ENCODE assay signal across 9 cellular contexts in the genomic region with DNA sequence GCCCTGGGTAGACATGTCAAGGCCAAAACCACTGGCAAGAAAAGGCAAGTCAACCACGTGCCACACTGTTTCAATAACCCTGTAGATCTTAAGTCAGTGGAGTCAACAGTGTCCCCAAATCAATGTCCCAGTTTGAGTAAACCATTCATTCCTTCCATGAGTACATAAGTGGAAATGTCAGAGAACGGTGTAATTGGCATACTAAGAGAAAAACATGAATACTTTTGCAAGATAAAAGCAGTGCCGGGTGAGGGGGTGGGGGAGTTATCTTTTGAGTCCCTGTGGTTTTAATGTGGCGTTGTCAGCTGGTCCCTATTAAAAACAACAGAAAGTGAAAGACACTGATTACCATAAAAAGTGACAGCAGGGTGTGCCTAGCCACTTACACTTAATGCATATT. TPM values are rescaled to one million over a fixed set of nuclear protein-coding genes. Genes with fewer than 3 reads are reported as not detected.
DNase-seq lines count a peak whose midpoint lies in the region; ATAC-seq, FAIRE-seq and TF ChIP-seq lines count a peak whose summit lies in the region.
"Had no signal": no experiment of that assay in that cellular context is flagged by ENCODE, and none has a peak within 500 bp of the region (broad histone marks: within the 10 kb centered on the region; RNA-seq: fewer than 3 reads in every experiment).

No MANE protein-coding gene starts in this region.

- POLR2A ChIA-PET in GM12878 (lab: Charles Lee) = no interaction called here

- H3K9me3 ChIP-seq in GM12878 (replicated peaks; ENCODE audit: control insufficient read depth, insufficient read depth, low read length) = no peaks in the 10 kb centered on the region; the same call in 2 of the 3 replicates
- no peaks in the 10 kb centered on the region for H3K9me3 ChIP-seq in endodermal cell (ENCODE audit: control insufficient read depth, low read length)
- H3K9me3 ChIP-seq: right atrium auricular region had no signal

- no peaks in the 10 kb centered on the region for H4K20me1 ChIP-seq in GM12878 (ENCODE audit: control insufficient read depth, insufficient read depth)

- TF ChIP-seq CTCF in GM12878 (IDR thresholded peaks at IDR 0.05 in 2 of 3, conservative IDR thresholded peaks at IDR 0.05 in 1 of 3; ENCODE audit: control insufficient read depth in 2 of 3, extremely low read depth in 1 of 3, insufficient read depth in 1 of 3, low read depth in 3 of 3, low read length in 3 of 3) (no peak), endodermal cell (conservative IDR thresholded peaks at IDR 0.05) (no peak)

- H3K4me1 Mint-ChIP-seq in stimulated activated naive CD8-positive, alpha-beta T cell treated with anti-CD3 and anti-CD28 coated beads, Interleukin-15, amount 100 ng/mL, for 72 hours = peaks cover 43% of the 10 kb centered on the region
- peaks cover 16% of the 10 kb centered on the region for H3K4me1 Mint-ChIP-seq in endodermal cell

- no peak for TF ChIP-seq EP300 in GM12878 (IDR thresholded peaks at IDR 0.05; ENCODE audit: borderline replicate concordance in 1 of 2, control insufficient read depth in 1 of 2, low read depth in 2 of 2, low read length in 2 of 2)

- H3K27ac Mint-ChIP-seq in stimulated activated naive CD8-positive, alpha-beta T cell treated with anti-CD3 and anti-CD28 coated beads, Interleukin-15, amount 100 ng/mL, for 72 hours = peak overlapping the region; percentile 77 to 90
- H3K27ac Mint-ChIP-seq in endodermal cell = no peak overlapping the region

- H3K4me3 ChIP-seq in GM12878 (no peak overlapping the region), endodermal cell (ENCODE audit: low read length) (no peak overlapping the region)
- H3K4me3 ChIP-seq: right atrium auricular region had no signal

- peak; percentile 7 for FAIRE-seq in GM12878 (lab: Jason Lieb, UNC)

- no peaks in the 10 kb centered on the region for H3K79me2 ChIP-seq in GM12878 (ENCODE audit: control insufficient read depth, insufficient read depth, low read length)

- H3K36me3 ChIP-seq in GM12878 (ENCODE audit: control insufficient read depth in 2 of 2, insufficient read depth in 2 of 2, low read length in 1 of 2) (0 out of 4 replicates have a peak, but pooled peaks cover 0 to 6% of the 10 kb centered on the region in 2 experiments), endodermal cell (ENCODE audit: control insufficient read depth, insufficient read depth, low read length) (peaks cover 3% of the 10 kb centered on the region)
- H3K36me3 ChIP-seq: right atrium auricular region had no signal

- peaks cover 4 to 6% of the 10 kb centered on the region in 2 donors for H3K9me3 Mint-ChIP-seq in stimulated activated naive CD8-positive, alpha-beta T cell treated with anti-CD3 and anti-CD28 coated beads, Interleukin-15, amount 100 ng/mL, for 72 hours
- no peaks in the 10 kb centered on the region for H3K9me3 Mint-ChIP-seq in endodermal cell

- H3K36me3 Mint-ChIP-seq in endodermal cell (ENCODE audit: low read depth) = peaks cover 9% of the 10 kb centered on the region

- ATAC-seq in GM12878 = peak; percentile 88
- peak; percentile 98 for ATAC-seq in stimulated activated naive CD8-positive, alpha-beta T cell treated with anti-CD3 and anti-CD28 coated beads, Interleukin-15, amount 100 ng/mL, for 72 hours
- ATAC-seq in HG02840 (IDR thresholded peaks at IDR 0.05; ENCODE audit: low FRiP score, unreplicated experiment) = no peak

- CTCF ChIA-PET in GM12878 (lab: Yijun Ruan, JAX) = interaction anchor here (1.4 to 5.2 kb wide), 4 partner anchors 13 to 877 kb away, joined by 4 to 37 read pairs (median 12); partner anchors contain the start of gene RSU1

- no TSS peak for BruUV-seq in GM12878 (replicated peaks; lab: Mats Ljungman, UMichigan)

- TF ChIP-seq POLR2A in GM12878 (IDR thresholded peaks at IDR 0.05; ENCODE audit: low read depth, low read length) = no peak

- SMC1A ChIA-PET in GM12878 (lab: Charles Lee; ENCODE audit: uncharacterized antibody, unreplicated experiment) = interaction anchor here (0.7 to 2.3 kb wide), 7 partner anchors 9 to 877 kb away, joined by 3 to 9 read pairs (median 4); no protein-coding TSS in a partner anchor

- intact Hi-C loops in GM12878 (cut with micrococcal nuclease; ENCODE audit: unreplicated experiment) = loop anchor here (2.0 to 10.0 kb wide), 6 partner anchors 29 to 877 kb away; partner anchors contain the start of gene PTER

- peak; percentile 28 for DNase-seq in activated gamma-delta T cell treated with anti-CD3 and anti-CD28 coated beads, Interleukin-2, amount 50 U/mL, for 16 hours (ENCODE audit: low read depth)
- DNase-seq in activated gamma-delta T cell (lab: John Stamatoyannopoulos, UW) (no peak), NAMALWA (ENCODE audit: low spot score) (peak; percentile 8), GM12878 (ENCODE audit: low read depth, low spot score) (no peak), DMS114 treated with DMSO at 0.1 percent for 48 hours (lab: John Stamatoyannopoulos, UW; ENCODE audit: unreplicated experiment) (no peak), endodermal cell (no peak)
- DNase-seq in stimulated activated naive CD8-positive, alpha-beta T cell treated with anti-CD3 and anti-CD28 coated beads, Interleukin-15, amount 100 ng/mL, for 72 hours = peak; percentile 50 to 78

- H3K4me3 Mint-ChIP-seq in stimulated activated naive CD8-positive, alpha-beta T cell treated with anti-CD3 and anti-CD28 coated beads, Interleukin-15, amount 100 ng/mL, for 72 hours = peak overlapping the region; percentile 8 to 50
- H3K4me3 Mint-ChIP-seq in endodermal cell = no peak overlapping the region

- H3K27me3 ChIP-seq in GM12878 (replicated peaks in 1 of 2; ENCODE audit: control insufficient read depth in 2 of 2, insufficient read depth in 2 of 2, low read length in 1 of 2) = no peaks in the 10 kb centered on the region
- H3K27me3 ChIP-seq in endodermal cell (ENCODE audit: control insufficient read depth, insufficient read depth, low read length, poor library complexity, severe bottlenecking) = no peaks in the 10 kb centered on the region
- H3K27me3 ChIP-seq: right atrium auricular region had no signal

- peaks cover 18% of the 10 kb centered on the region for H3K4me1 ChIP-seq in GM12878 (ENCODE audit: control insufficient read depth, insufficient read depth, low read length)
- H3K4me1 ChIP-seq in endodermal cell (ENCODE audit: control insufficient read depth, insufficient read depth, low read length) = no peaks in the 10 kb centered on the region

- WGBS in GM12878 (ENCODE audit: insufficient coverage, insufficient replicate concordance, low lambda C conversion rate, missing lambda C conversion rate) = 2% methylated on average over 4 of the region's 4 CpGs
- WGBS in endodermal cell (ENCODE audit: insufficient coverage in 1 of 2, insufficient read length in 1 of 2), 2 experiments = 66 to 89% methylated on average over 3 to 4 of the region's 4 CpGs

- peak overlapping the region; percentile 52 for H3K4me2 ChIP-seq in GM12878 (ENCODE audit: control insufficient read depth, insufficient read depth)

- TF ChIP-seq RAD21 in GM12878 (IDR thresholded peaks at IDR 0.05; ENCODE audit: insufficient read depth, low read depth, low read length) = no peak

- RAD21 ChIA-PET in GM12878 (lab: Charles Lee; ENCODE audit: unreplicated experiment) = interaction anchor here (0.9 to 1.5 kb wide), 8 partner anchors 9 to 899 kb away, joined by 3 to 6 read pairs (median 4); partner anchors contain the start of gene RSU1

- in situ Hi-C loops in GM12878 (cut with MboI) = no loop called here

- H2AFZ ChIP-seq in GM12878 (ENCODE audit: control insufficient read depth, low read depth, low read length) = peak overlapping the region; percentile 59

- H3K27me3 Mint-ChIP-seq in stimulated activated naive CD8-positive, alpha-beta T cell treated with anti-CD3 and anti-CD28 coated beads, Interleukin-15, amount 100 ng/mL, for 72 hours = no peaks in the 10 kb centered on the region
- no peaks in the 10 kb centered on the region for H3K27me3 Mint-ChIP-seq in endodermal cell (ENCODE audit: insufficient read depth)

- H3K27ac ChIP-seq in GM12878 (ENCODE audit: control insufficient read depth, insufficient read depth) (no peak overlapping the region), endodermal cell (ENCODE audit: low read depth, low read length) (no peak overlapping the region)
- H3K27ac ChIP-seq: right atrium auricular region had no signal

- H3K9ac ChIP-seq in GM12878 (ENCODE audit: control insufficient read depth, insufficient read depth, low read length) = no peak overlapping the region
- H3K9ac ChIP-seq in endodermal cell (ENCODE audit: extremely low read depth, low read length, poor library complexity, severe bottlenecking) = no peak overlapping the region

TF ChIP-seq in GM12878, 131 proteins besides CTCF, POLR2A, EP300 and RAD21 (continues in another document):
- TF ChIP-seq ZNF274 (IDR thresholded peaks at IDR 0.05; ENCODE audit: insufficient read depth, insufficient read length) (no peak), TCF7 (IDR thresholded peaks at IDR 0.05; ENCODE audit: borderline replicate concordance) (peak; percentile 80; the same call in 1 of the 2 replicates), ZNF622 (IDR thresholded peaks at IDR 0.05) (no peak), CHD4 (IDR thresholded peaks at IDR 0.05) (no peak)

RNA-seq across cellular contexts. Expression of gene RSU1, which starts 37.8 kb away (rescaled TPM):
- total RNA-seq in GM12878 (2013; cell fraction: nucleolus; rRNA removed) = 18.1 and 22.4 TPM in 2 replicates
- total RNA-seq in GM12878 (2014; rRNA removed) = 49.2 and 58.1 TPM in 2 replicates
- total RNA-seq in GM12878 (2014; rRNA removed; fragmentation: Illumina TruSeq; extraction: Trizol) = 56.1 and 62.5 TPM in 2 replicates
- 51.4 and 54.2 TPM in 2 replicates for total RNA-seq in GM12878 (2021)
- 11.1 TPM for polyA plus RNA-seq in GM12878 (2011; ENCODE audit: low read depth)
- polyA plus RNA-seq in GM12878 (2011; rRNA removed) = 79.5 and 81.9 TPM in 2 replicates
- polyA plus RNA-seq in GM12878 (2011; cell fraction: cytosol; rRNA removed) = 78.0 and 82.3 TPM in 2 replicates
- 26.6 and 31.5 TPM in 2 replicates for polyA plus RNA-seq in GM12878 (2011; cell fraction: nucleus; rRNA removed)
- polyA plus RNA-seq in GM12878 (2012) = 19.5 and 22.2 TPM in 2 replicates
- polyA plus RNA-seq in GM12878 (2014; fragmentation: Illumina TruSeq; extraction: Trizol) = 117 and 139 TPM in 2 replicates
- polyA plus RNA-seq in GM12878 (2014; fragmentation: Nextera tagmentation; extraction: Ambion mirVana) = 100 to 1,000 TPM in 1 of 2 experiments, 10 to 100 TPM in 1; 80.7 to 139 TPM
- 67.6 and 78.1 TPM in 2 replicates for polyA plus RNA-seq in GM12878 (2014; rRNA removed)
- polyA plus RNA-seq in GM12878 (2016; fragmentation: Nextera tagmentation; extraction: Ambion mirVana) = 100 to 1,000 TPM; 105 to 108 TPM
- polyA minus RNA-seq in GM12878 (2011; rRNA and poly(A)+ RNA removed) = 42.9 and 53.7 TPM in 2 replicates
- polyA minus RNA-seq in GM12878 (2011; cell fraction: cytosol; rRNA and poly(A)+ RNA removed) = 14.8 and 25.7 TPM in 2 replicates
- polyA minus RNA-seq in GM12878 (2011; cell fraction: nucleus; rRNA and poly(A)+ RNA removed) = 8.6 and 13.8 TPM in 2 replicates
- total RNA-seq in endodermal cell = 10 to 100 TPM; 39.5 to 46.4 TPM
- 45.8 TPM for polyA plus RNA-seq in endodermal cell (2013, experiment 1 of 2)
- 40.9 TPM for polyA plus RNA-seq in endodermal cell (2013, experiment 2 of 2)

Comparison
In these comparisons a context has a peak if more than half of its experiments do, and no peak if none do; other contexts are left out.
1. DNase-seq: peak in activated gamma-delta T cell treated with anti-CD3 and anti-CD28 coated beads, Interleukin-2, amount 50 U/mL, for 16 hours (single experiment), NAMALWA (single experiment) and stimulated activated naive CD8-positive, alpha-beta T cell treated with anti-CD3 and anti-CD28 coated beads, Interleukin-15, amount 100 ng/mL, for 72 hours (2 of 2); none in activated gamma-delta T cell (single experiment), GM12878 (single experiment), DMS114 treated with DMSO at 0.1 percent for 48 hours (single experiment) and endodermal cell (single experiment).